9 cellular contexts compared by ENCODE assay signal in the genomic region with DNA sequence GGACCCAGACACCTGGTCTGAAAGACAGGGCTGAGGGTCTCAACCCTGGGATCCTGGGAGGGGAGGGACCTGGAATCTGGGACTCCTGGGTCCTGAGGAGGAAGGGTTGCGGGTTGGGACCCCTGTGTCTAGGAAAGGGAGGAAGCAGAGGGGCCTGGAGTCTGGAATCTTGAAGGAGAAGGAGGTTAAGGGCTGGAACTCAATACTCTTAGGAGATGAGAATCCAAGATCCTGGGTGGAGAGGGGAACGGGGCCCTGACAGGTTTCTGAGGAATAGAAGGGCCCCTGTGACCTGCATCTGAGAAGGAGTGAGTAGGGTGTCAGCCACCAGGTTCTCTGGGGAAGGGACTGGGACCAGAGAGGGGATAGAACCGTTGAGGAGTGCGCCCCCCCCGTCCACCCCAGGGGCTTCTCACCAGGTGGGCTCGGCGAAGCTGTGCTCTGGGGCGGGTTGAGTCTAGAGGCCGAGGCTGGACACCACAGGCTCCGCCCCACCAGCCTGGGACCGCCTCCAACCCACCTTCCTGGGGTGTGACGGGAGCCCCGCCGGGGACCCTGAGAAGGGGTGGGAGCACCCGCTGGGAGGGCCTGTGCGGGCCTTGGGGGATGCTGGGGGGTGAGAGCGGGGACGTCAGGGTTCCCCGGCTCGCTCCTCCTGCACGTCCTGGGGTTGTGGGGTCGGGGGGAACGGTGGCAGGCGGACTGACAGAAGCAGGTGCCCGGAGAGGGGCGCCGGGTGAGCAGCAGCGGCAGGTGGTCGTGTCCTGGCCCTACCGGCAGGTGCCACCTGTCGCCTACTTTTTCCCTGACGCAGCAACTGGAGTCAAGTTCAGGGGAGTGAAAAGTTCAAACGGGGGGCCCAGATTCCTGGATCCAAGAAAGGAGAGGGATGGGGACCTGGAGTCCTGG. TPM values are rescaled to one million over a fixed set of nuclear protein-coding genes. Genes with fewer than 3 reads are reported as not detected.
DNase-seq lines count a peak whose midpoint lies in the region; ATAC-seq and TF ChIP-seq lines count a peak whose summit lies in the region.
"Had no signal": no experiment of that assay in that cellular context is flagged by ENCODE, and none has a peak within 500 bp of the region (broad histone marks: within the 10 kb centered on the region; RNA-seq: fewer than 3 reads in every experiment).

Gene MAMSTR, minus strand, starts transcription at position 463 of the 909 bp plus-strand sequence. CDS start 694 bp downstream, outside the sequence.

- DNase-seq in cardiac muscle cell (ENCODE audit: low read depth in 1 of 2, low spot score in 1 of 2) (no peak), Right ventricle myocardium inferior (ENCODE audit: missing footprints) (no peak), brain microvascular endothelial cell (no peak), mesothelial cell of epicardium (ENCODE audit: low spot score in 2 of 2, unreplicated experiment in 2 of 2) (no peak), vagina (ENCODE audit: extremely low spot score in 2 of 2) (no peak), NCI-H226 (no peak), NCI-H2029 (lab: John Stamatoyannopoulos, UW) (no peak)
- no peak for DNase-seq in activated CD8-positive, alpha-beta memory T cell treated with anti-CD3 and anti-CD28 coated beads, Interleukin-2, amount 50 U/mL, for 48 hours

- H3K4me3 ChIP-seq in cardiac muscle cell = peak within 1 kb of the TSS; percentile 65
- H3K4me3 ChIP-seq in brain microvascular endothelial cell (ENCODE audit: low read depth, low read length) = peak within 1 kb of the TSS; percentile 71
- H3K4me3 ChIP-seq in vagina = peak within 1 kb of the TSS; percentile 46 to 48

- H3K27ac ChIP-seq in cardiac muscle cell = peak within 1 kb of the TSS; percentile 60
- no peak within 1 kb of the TSS for H3K27ac ChIP-seq in brain microvascular endothelial cell
- peak within 1 kb of the TSS; percentile 86 for H3K27ac ChIP-seq in vagina

- H3K27me3 ChIP-seq in cardiac muscle cell (no peaks in the 10 kb centered on the region), brain microvascular endothelial cell (replicated peaks) (no peaks in the 10 kb centered on the region), vagina (no peaks in the 10 kb centered on the region)
- H3K27me3 ChIP-seq: left lung had no signal

- no peak for TF ChIP-seq POLR2A in vagina (IDR thresholded peaks at IDR 0.05)

- H3K4me1 ChIP-seq in cardiac muscle cell (ENCODE audit: low read depth) = peaks cover 26% of the 10 kb centered on the region
- peaks cover 57% of the 10 kb centered on the region for H3K4me1 ChIP-seq in vagina

- no peaks in the 10 kb centered on the region for H3K9me3 Mint-ChIP-seq in mesothelial cell of epicardium

- H3K27ac Mint-ChIP-seq in mesothelial cell of epicardium = peak within 1 kb of the TSS; percentile 99

- peaks cover 40% of the 10 kb centered on the region for H3K4me1 Mint-ChIP-seq in mesothelial cell of epicardium

- intact Hi-C loops in Right ventricle myocardium inferior (cut with DNase I) (no loop called here), vagina (cut with DNase I) (no loop called here)

- TF ChIP-seq CTCF in cardiac muscle cell (IDR thresholded peaks at IDR 0.05; ENCODE audit: low read depth, low read length) = no peak
- TF ChIP-seq CTCF in brain microvascular endothelial cell (IDR thresholded peaks at IDR 0.05; ENCODE audit: low read depth, low read length, missing control alignments) = no peak
- TF ChIP-seq CTCF in mesothelial cell of epicardium (IDR thresholded peaks at IDR 0.05; ENCODE audit: unreplicated experiment) = no peak
- TF ChIP-seq CTCF in vagina (IDR thresholded peaks at IDR 0.05) = no peak

- H3K36me3 ChIP-seq in cardiac muscle cell = no peaks in the 10 kb centered on the region
- no peaks in the 10 kb centered on the region for H3K36me3 ChIP-seq in brain microvascular endothelial cell (replicated peaks)
- H3K36me3 ChIP-seq in vagina = no peaks in the 10 kb centered on the region
- H3K36me3 ChIP-seq: left lung had no signal

- no peaks in the 10 kb centered on the region for H3K9me3 ChIP-seq in cardiac muscle cell (ENCODE audit: low read depth)
- H3K9me3 ChIP-seq in vagina = no peaks in the 10 kb centered on the region
- H3K9me3 ChIP-seq: left lung had no signal

- no peaks in the 10 kb centered on the region for H3K27me3 Mint-ChIP-seq in mesothelial cell of epicardium (ENCODE audit: low read depth)

- in situ Hi-C loops in brain microvascular endothelial cell (cut with HindIII; ENCODE audit: low pct_ligation_motif_present, low sequenced_read_pairs) = no loop called here

- H3K4me3 Mint-ChIP-seq in mesothelial cell of epicardium = peak within 1 kb of the TSS; percentile 97

- ATAC-seq in Right ventricle myocardium inferior = no peak

- H3K36me3 Mint-ChIP-seq in mesothelial cell of epicardium = no peaks in the 10 kb centered on the region

RNA-seq across cellular contexts. Expression of gene MAMSTR, which starts in this region (rescaled TPM):
- 3.5 and 4.7 TPM in 2 replicates for total RNA-seq in cardiac muscle cell
- polyA plus RNA-seq in cardiac muscle cell = 6.1 and 6.3 TPM in 2 replicates
- total RNA-seq in Right ventricle myocardium inferior = 4.2 TPM
- total RNA-seq in mesothelial cell of epicardium = 5.8 to 6.5 TPM (median 6.0 TPM) in 3 replicates
- total RNA-seq in vagina = 3.4 TPM
